23 cellular contexts compared by ENCODE assay signal in genomic region chr6:138443979-138444378, GRCh38.
"Had no signal": no experiment of that assay in that cellular context is flagged by ENCODE, and none has a peak within 500 bp of the region (broad histone marks: within the 10 kb centered on the region; RNA-seq: fewer than 3 reads in every experiment).

No MANE protein-coding gene starts in this region.

- DNase-seq: effector CD8-positive, alpha-beta T cell; esophagus squamous epithelium; foreskin fibroblast; kidney; left colon; left ventricle myocardium superior; mesendoderm; naive B cell; occipital lobe; pancreas; sigmoid colon; small intestine; stimulated activated CD4-positive, alpha-beta T cell treated with anti-CD3 and anti-CD28 coated beads, Interleukin-12 subunit alpha, Interleukin-12 subunit beta, amount 100 ng/mL, for 4 hours; stimulated activated naive CD4-positive, alpha-beta T cell; stomach; substantia nigra; transverse colon had no signal

- H3K27me3 Mint-ChIP-seq: naive B cell had no signal

- H3K9me3 Mint-ChIP-seq: naive B cell, nephron had no signal

- H3K27me3 ChIP-seq: esophagus squamous epithelium, pancreas, sigmoid colon, stomach, transverse colon had no signal

- H3K36me3 Mint-ChIP-seq: naive B cell had no signal

- H3K27ac ChIP-seq: coronary artery, epithelial cell of prostate, esophagus squamous epithelium, pancreas, prostate gland, sigmoid colon, stomach, thoracic aorta, transverse colon had no signal

- H3K4me1 Mint-ChIP-seq: nephron had no signal

- H3K36me3 ChIP-seq: pancreas, prostate gland, sigmoid colon, thoracic aorta, transverse colon had no signal

- H3K9me3 ChIP-seq: esophagus squamous epithelium, pancreas, prostate gland, sigmoid colon, stomach, thoracic aorta, transverse colon had no signal

- H3K4me1 ChIP-seq: prostate gland, sigmoid colon, stomach had no signal

- H3K27ac Mint-ChIP-seq: nephron had no signal

- H3K4me3 Mint-ChIP-seq: naive B cell, nephron had no signal

- ATAC-seq: left colon, left ventricle myocardium superior, pancreas had no signal

- H3K4me3 ChIP-seq: coronary artery, esophagus squamous epithelium, lung, pancreas, prostate gland, sigmoid colon, stomach, thoracic aorta, transverse colon had no signal
